In the genomic region with DNA sequence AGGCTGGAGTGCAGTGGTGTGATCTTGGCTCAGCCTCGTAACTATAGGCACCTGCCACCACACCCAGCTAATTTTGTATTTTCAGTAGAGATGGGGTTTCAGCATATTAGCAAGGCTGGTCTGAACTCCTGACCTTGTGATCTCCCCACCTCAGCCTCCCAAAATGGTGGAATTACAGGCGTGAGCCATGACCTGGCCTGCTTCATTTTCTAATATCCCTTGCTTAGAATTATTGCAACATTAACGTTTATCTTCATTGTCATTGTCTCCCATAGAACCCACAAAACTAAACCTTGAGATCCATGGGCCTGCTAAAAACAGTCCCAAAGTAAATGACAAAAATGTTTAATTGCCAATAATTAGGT, we compare ENCODE assay signal across 9 cellular contexts. TPM values are rescaled to one million over a fixed set of nuclear protein-coding genes. Genes with fewer than 3 reads are reported as not detected.
A peak's percentile ranks its signal among the peaks of the same experiment; 100 is the strongest.
DNase-seq lines count a peak whose midpoint lies in the region; ATAC-seq lines count a peak whose summit lies in the region.
"Had no signal": no experiment of that assay in that cellular context is flagged by ENCODE, and none has a peak within 500 bp of the region (broad histone marks: within the 10 kb centered on the region; RNA-seq: fewer than 3 reads in every experiment).

No MANE protein-coding gene starts in this region.

- peak; percentile 25 for ATAC-seq in HG03432 (IDR thresholded peaks at IDR 0.05; ENCODE audit: unreplicated experiment)
- ATAC-seq in naive thymus-derived CD8-positive, alpha-beta T cell: no peak
- ATAC-seq in HG02763 (IDR thresholded peaks at IDR 0.05; ENCODE audit: unreplicated experiment): no peak

- peak; percentile 26 for DNase-seq in G401 (ENCODE audit: low spot score)
- DNase-seq in activated T-helper 1 cell treated with anti-CD3 and anti-CD28 coated beads, Interleukin-12 subunit alpha, Interleukin-12 subunit beta, Interleukin-2, Interleukin-4 antibody, amounts not matched to agents 30 ng/mL and 10 ng/mL and 1 ng/mL, durations not matched to agents 14 hours and 24 hours and 36 hours (ENCODE audit: low spot score): no peak
- DNase-seq in naive thymus-derived CD8-positive, alpha-beta T cell: no peak
- no peak for DNase-seq in NCI-H2029 (lab: John Stamatoyannopoulos, UW)
- DNase-seq in medulla oblongata (ENCODE audit: extremely low spot score): no peak
- no peak for DNase-seq in LoVo (ENCODE audit: low spot score)

- peaks cover 34% of the 10 kb centered on the region for H3K4me1 Mint-ChIP-seq in activated T-helper 1 cell treated with anti-CD3 and anti-CD28 coated beads, Interleukin-12 subunit alpha, Interleukin-12 subunit beta, Interleukin-2, Interleukin-4 antibody, amounts not matched to agents 30 ng/mL and 10 ng/mL and 1 ng/mL, durations not matched to agents 14 hours and 24 hours and 36 hours (ENCODE audit: low read depth)
- H3K4me1 Mint-ChIP-seq in naive thymus-derived CD8-positive, alpha-beta T cell: peaks cover 13 to 53% (median 50%) of the 10 kb centered on the region in 4 donors

- no peaks in the 10 kb centered on the region for H3K9me3 Mint-ChIP-seq in activated T-helper 1 cell treated with anti-CD3 and anti-CD28 coated beads, Interleukin-12 subunit alpha, Interleukin-12 subunit beta, Interleukin-2, Interleukin-4 antibody, amounts not matched to agents 30 ng/mL and 10 ng/mL and 1 ng/mL, durations not matched to agents 14 hours and 24 hours and 36 hours
- no peaks in the 10 kb centered on the region for H3K9me3 Mint-ChIP-seq in naive thymus-derived CD8-positive, alpha-beta T cell
- H3K9me3 Mint-ChIP-seq: nephron had no signal

- in situ Hi-C loops in G401 (cut with HindIII; ENCODE audit: low sequenced_read_pairs): no loop called here

- POLR2A ChIA-PET in naive thymus-derived CD8-positive, alpha-beta T cell (lab: Charles Lee): interaction anchor here (0.7 to 5.6 kb wide), 7 partner anchors 12 to 139 kb away, joined by 3 to 62 read pairs (median 4); a partner anchor contains a TSS

- intact Hi-C loops in activated T-helper 1 cell treated with anti-CD3 and anti-CD28 coated beads, Interleukin-12 subunit alpha, Interleukin-12 subunit beta, Interleukin-2, Interleukin-4 antibody, amounts not matched to agents 30 ng/mL and 10 ng/mL and 1 ng/mL, durations not matched to agents 14 hours and 24 hours and 36 hours (cut with micrococcal nuclease): loop anchor here (1.0 kb wide), 1 partner anchor 96 kb away; no protein-coding TSS in a partner anchor

- H3K36me3 Mint-ChIP-seq in activated T-helper 1 cell treated with anti-CD3 and anti-CD28 coated beads, Interleukin-12 subunit alpha, Interleukin-12 subunit beta, Interleukin-2, Interleukin-4 antibody, amounts not matched to agents 30 ng/mL and 10 ng/mL and 1 ng/mL, durations not matched to agents 14 hours and 24 hours and 36 hours (ENCODE audit: low read depth): peaks cover 50% of the 10 kb centered on the region
- H3K36me3 Mint-ChIP-seq in naive thymus-derived CD8-positive, alpha-beta T cell: peaks cover 4 to 65% (median 13%) of the 10 kb centered on the region in 3 donors

- H3K27ac Mint-ChIP-seq in activated T-helper 1 cell treated with anti-CD3 and anti-CD28 coated beads, Interleukin-12 subunit alpha, Interleukin-12 subunit beta, Interleukin-2, Interleukin-4 antibody, amounts not matched to agents 30 ng/mL and 10 ng/mL and 1 ng/mL, durations not matched to agents 14 hours and 24 hours and 36 hours: peak overlapping the region; percentile 82
- H3K27ac Mint-ChIP-seq in naive thymus-derived CD8-positive, alpha-beta T cell: peak overlapping the region in 8 of 10 donors; percentile 29 to 88 (median 78)

- H3K27me3 Mint-ChIP-seq in activated T-helper 1 cell treated with anti-CD3 and anti-CD28 coated beads, Interleukin-12 subunit alpha, Interleukin-12 subunit beta, Interleukin-2, Interleukin-4 antibody, amounts not matched to agents 30 ng/mL and 10 ng/mL and 1 ng/mL, durations not matched to agents 14 hours and 24 hours and 36 hours (ENCODE audit: insufficient read depth): no peaks in the 10 kb centered on the region
- no peaks in the 10 kb centered on the region for H3K27me3 Mint-ChIP-seq in naive thymus-derived CD8-positive, alpha-beta T cell

- peak overlapping the region; percentile 7 for H3K4me3 Mint-ChIP-seq in activated T-helper 1 cell treated with anti-CD3 and anti-CD28 coated beads, Interleukin-12 subunit alpha, Interleukin-12 subunit beta, Interleukin-2, Interleukin-4 antibody, amounts not matched to agents 30 ng/mL and 10 ng/mL and 1 ng/mL, durations not matched to agents 14 hours and 24 hours and 36 hours
- H3K4me3 Mint-ChIP-seq in naive thymus-derived CD8-positive, alpha-beta T cell: peak overlapping the region in 2 of 10 donors; percentile 14 to 63
- H3K4me3 Mint-ChIP-seq: nephron had no signal

RNA-seq across cellular contexts. Expression of a gene that starts 6.1 kb away (rescaled TPM):
- 15,038 and 17,549 TPM in 2 replicates for total RNA-seq in G401 (2014; rRNA removed; shearing (Covaris generic))
- total RNA-seq in activated T-helper 1 cell treated with anti-CD3 and anti-CD28 coated beads, Interleukin-12 subunit alpha, Interleukin-12 subunit beta, Interleukin-2, Interleukin-4 antibody, amounts not matched to agents 30 ng/mL and 10 ng/mL and 1 ng/mL, durations not matched to agents 14 hours and 24 hours and 36 hours: 8,439 and 8,694 TPM in 2 replicates
- total RNA-seq in naive thymus-derived CD8-positive, alpha-beta T cell: over 10,000 TPM; 14,584 to 14,776 TPM
- polyA plus RNA-seq in naive thymus-derived CD8-positive, alpha-beta T cell: over 10,000 TPM; 14,095 to 14,658 (median 14,646) TPM

RNA-seq across cellular contexts. Expression of a gene that starts 53.2 kb away (rescaled TPM):
- 19.0 and 31.0 TPM in 2 replicates for total RNA-seq in G401 (2014; rRNA removed; shearing (Covaris generic))
- 33.3 and 45.8 TPM in 2 replicates for total RNA-seq in activated T-helper 1 cell treated with anti-CD3 and anti-CD28 coated beads, Interleukin-12 subunit alpha, Interleukin-12 subunit beta, Interleukin-2, Interleukin-4 antibody, amounts not matched to agents 30 ng/mL and 10 ng/mL and 1 ng/mL, durations not matched to agents 14 hours and 24 hours and 36 hours
- total RNA-seq in naive thymus-derived CD8-positive, alpha-beta T cell: 10 to 100 TPM; 87.8 to 90.6 TPM
- polyA plus RNA-seq in naive thymus-derived CD8-positive, alpha-beta T cell: 10 to 100 TPM; 23.6 to 33.0 (median 25.0) TPM
